25 cellular contexts compared by ENCODE assay signal in genomic region chr14:24712909-24713308, GRCh38.
DNase-seq lines count a peak whose midpoint lies in the region; ATAC-seq and TF ChIP-seq lines count a peak whose summit lies in the region.
"Had no signal": no experiment of that assay in that cellular context is flagged by ENCODE, and none has a peak within 500 bp of the region (broad histone marks: within the 10 kb centered on the region; RNA-seq: fewer than 3 reads in every experiment).

No MANE protein-coding gene starts in this region.

- peak overlapping the region; percentile 67 for H2AFZ ChIP-seq in OCI-LY3 (ENCODE audit: low read depth, low read length)
- H2AFZ ChIP-seq: hepatocyte had no signal

- no peaks in the 10 kb centered on the region for H4K20me1 ChIP-seq in OCI-LY3 (ENCODE audit: insufficient read depth, low read length)

- no peak overlapping the region for H3K4me3 ChIP-seq in OCI-LY3 (ENCODE audit: low read length)
- no peak overlapping the region for H3K4me3 ChIP-seq in right atrium auricular region
- H3K4me3 ChIP-seq: HAP-1, hepatocyte, left lung, spleen, thyroid gland had no signal

- no peak for DNase-seq in right atrium auricular region (ENCODE audit: low spot score)
- DNase-seq in effector CD8-positive, alpha-beta T cell (lab: John Stamatoyannopoulos, UW) = no peak
- DNase-seq: activated CD4-positive, alpha-beta T cell treated with anti-CD3 and anti-CD28 coated beads, Interleukin-2, amount 50 U/mL, for 4 hours; activated CD8-positive, alpha-beta memory T cell treated with anti-CD3 and anti-CD28 coated beads, Interleukin-2, amount 50 U/mL, for 4 hours; activated naive CD8-positive, alpha-beta T cell treated with anti-CD3 and anti-CD28 coated beads, Interleukin-2, amount 10 ng/mL, durations not matched to agents 7 days and 5 days; CD4-positive, CD25-positive, alpha-beta regulatory T cell; foreskin melanocyte; immature natural killer cell; left lung; MM.1S; naive thymus-derived CD4-positive, alpha-beta T cell; NCI-H187; NCI-H510A; spleen; stimulated activated CD4-positive, alpha-beta T cell treated with anti-CD3 and anti-CD28 coated beads, Interleukin-4, amount 100 ng/mL, for 1 hour; T-helper 9 cell; thyroid gland had no signal

- H3K4me1 ChIP-seq in OCI-LY3 (ENCODE audit: low read length) (peaks cover 24% of the 10 kb centered on the region), right atrium auricular region (no peaks in the 10 kb centered on the region)
- H3K4me1 ChIP-seq: HAP-1, left lung, thyroid gland had no signal

- no peaks in the 10 kb centered on the region for H3K27me3 ChIP-seq in OCI-LY3 (ENCODE audit: low read depth, low read length)
- H3K27me3 ChIP-seq in right atrium auricular region = no peaks in the 10 kb centered on the region
- H3K27me3 ChIP-seq: hepatocyte, left lung, thyroid gland had no signal

- ATAC-seq in GM18909 (IDR thresholded peaks at IDR 0.05; ENCODE audit: poor library complexity, unreplicated experiment) (peak; percentile 18), GM19463 (IDR thresholded peaks at IDR 0.05; ENCODE audit: unreplicated experiment) (peak; percentile 25), HG02943 (IDR thresholded peaks at IDR 0.05; ENCODE audit: low read depth, unreplicated experiment) (peak; percentile 15), HG03196 (IDR thresholded peaks at IDR 0.05; ENCODE audit: unreplicated experiment) (no peak)
- ATAC-seq: activated T-helper 17 cell treated with anti-CD3 and anti-CD28 coated beads, Interleukin-2, amount 50 U/mL, for 72 hours; left lung; naive thymus-derived CD4-positive, alpha-beta T cell had no signal

- no peak overlapping the region for H3K9ac ChIP-seq in OCI-LY3 (ENCODE audit: low read length)

- H3K79me2 ChIP-seq in OCI-LY3 (ENCODE audit: low read length) = no peaks in the 10 kb centered on the region
- H3K79me2 ChIP-seq: hepatocyte had no signal

- TF ChIP-seq CTCF in OCI-LY3 (IDR thresholded peaks at IDR 0.05; ENCODE audit: low read depth, low read length) (no peak), right atrium auricular region (IDR thresholded peaks at IDR 0.05) (no peak)

- peak overlapping the region; percentile 45 for H3K4me2 ChIP-seq in OCI-LY3 (ENCODE audit: low read length)
- H3K4me2 ChIP-seq: hepatocyte had no signal

- H3K27ac ChIP-seq in OCI-LY3 (ENCODE audit: low read length) = no peak overlapping the region
- no peak overlapping the region for H3K27ac ChIP-seq in right atrium auricular region
- H3K27ac ChIP-seq: hepatocyte, left lung, spleen, thyroid gland had no signal

- H3K36me3 ChIP-seq in OCI-LY3 (replicated peaks; ENCODE audit: low read depth, low read length) = no peaks in the 10 kb centered on the region
- no peaks in the 10 kb centered on the region for H3K36me3 ChIP-seq in right atrium auricular region
- H3K36me3 ChIP-seq: HAP-1, left lung, spleen, thyroid gland had no signal

- no peaks in the 10 kb centered on the region for H3K9me3 ChIP-seq in OCI-LY3 (ENCODE audit: insufficient read depth, low read length)
- H3K9me3 ChIP-seq in right atrium auricular region = no peaks in the 10 kb centered on the region
- H3K9me3 ChIP-seq: HAP-1, left lung, spleen, thyroid gland had no signal
